ENCODE assay signal across 10 cellular contexts in genomic region chr14:91366749-91367148, GRCh38. TPM values are rescaled to one million over a fixed set of nuclear protein-coding genes. Genes with fewer than 3 reads are reported as not detected.
DNase-seq lines count a peak whose midpoint lies in the region; ATAC-seq, FAIRE-seq and TF ChIP-seq lines count a peak whose summit lies in the region.
"Had no signal": no experiment of that assay in that cellular context is flagged by ENCODE, and none has a peak within 500 bp of the region (broad histone marks: within the 10 kb centered on the region; RNA-seq: fewer than 3 reads in every experiment).

No MANE protein-coding gene starts in this region.

- H3K4me1 Mint-ChIP-seq in activated T-helper 1 cell treated with anti-CD3 and anti-CD28 coated beads, Interleukin-12 subunit alpha, Interleukin-12 subunit beta, Interleukin-2, Interleukin-4 antibody, amounts not matched to agents 30 ng/mL and 10 ng/mL and 1 ng/mL, durations not matched to agents 14 hours and 24 hours and 36 hours (ENCODE audit: low read depth), result peaks cover 72% of the 10 kb centered on the region
- H3K4me1 Mint-ChIP-seq in GM23338, result peaks cover 48% of the 10 kb centered on the region

- H2AFZ ChIP-seq in GM23338, result no peak overlapping the region
- H2AFZ ChIP-seq: parathyroid adenoma had no signal

- H3F3A ChIP-seq in GM23338 (replicated peaks; ENCODE audit: low read depth), result no peaks in the 10 kb centered on the region

- peak overlapping the region; percentile 73 for H3K4me3 Mint-ChIP-seq in activated T-helper 1 cell treated with anti-CD3 and anti-CD28 coated beads, Interleukin-12 subunit alpha, Interleukin-12 subunit beta, Interleukin-2, Interleukin-4 antibody, amounts not matched to agents 30 ng/mL and 10 ng/mL and 1 ng/mL, durations not matched to agents 14 hours and 24 hours and 36 hours
- no peak overlapping the region for H3K4me3 Mint-ChIP-seq in GM23338

- no peak for ATAC-seq in lower lobe of right lung
- ATAC-seq in HG02623 (IDR thresholded peaks at IDR 0.05; ENCODE audit: unreplicated experiment), result no peak
- ATAC-seq in GM23338, result no peak

- peaks cover 91% of the 10 kb centered on the region for H3K79me2 ChIP-seq in GM23338 (replicated peaks; ENCODE audit: insufficient read depth)

- FAIRE-seq in urothelium cell line (lab: Jason Lieb, UNC), result no peak

- TF ChIP-seq CTCF in lower lobe of right lung (IDR thresholded peaks at IDR 0.05), result no peak
- TF ChIP-seq CTCF in GM23338 (conservative IDR thresholded peaks at IDR 0.05; ENCODE audit: low read depth in 2 of 2), result no peak

- H3K4me1 ChIP-seq in BLaER1 treated with 17β-estradiol and CSF1 and Interleukin-3, amounts not matched to agents 10 nM and 100 nM, result peaks cover 95 to 100% (median 100%) of the 10 kb centered on the region in 10 experiments
- H3K4me1 ChIP-seq in lower lobe of right lung, result peaks cover 83% of the 10 kb centered on the region
- H3K4me1 ChIP-seq in GM23338 (ENCODE audit: insufficient read depth), result peaks cover 22% of the 10 kb centered on the region; the same call in 1 of the 2 replicates

- H3K27ac Mint-ChIP-seq in activated T-helper 1 cell treated with anti-CD3 and anti-CD28 coated beads, Interleukin-12 subunit alpha, Interleukin-12 subunit beta, Interleukin-2, Interleukin-4 antibody, amounts not matched to agents 30 ng/mL and 10 ng/mL and 1 ng/mL, durations not matched to agents 14 hours and 24 hours and 36 hours, result peak overlapping the region; percentile 87
- no peak overlapping the region for H3K27ac Mint-ChIP-seq in GM23338

- no peaks in the 10 kb centered on the region for H3K27me3 ChIP-seq in BLaER1 treated with 17β-estradiol and CSF1 and Interleukin-3, amounts not matched to agents 10 nM and 100 nM
- no peaks in the 10 kb centered on the region for H3K27me3 ChIP-seq in lower lobe of right lung (ENCODE audit: low read depth)
- H3K27me3 ChIP-seq in GM23338 (ENCODE audit: insufficient read depth), result no peaks in the 10 kb centered on the region

- H3K9ac ChIP-seq in BLaER1 treated with 17β-estradiol and CSF1 and Interleukin-3, amounts not matched to agents 10 nM and 100 nM, result peak overlapping the region in 7 of 11 experiments; percentile 6 to 60 (median 32); a peak in 10 of 22 replicates
- H3K9ac ChIP-seq: parathyroid adenoma had no signal

- no peaks in the 10 kb centered on the region for H3K27me3 Mint-ChIP-seq in activated T-helper 1 cell treated with anti-CD3 and anti-CD28 coated beads, Interleukin-12 subunit alpha, Interleukin-12 subunit beta, Interleukin-2, Interleukin-4 antibody, amounts not matched to agents 30 ng/mL and 10 ng/mL and 1 ng/mL, durations not matched to agents 14 hours and 24 hours and 36 hours (ENCODE audit: insufficient read depth)
- H3K27me3 Mint-ChIP-seq in GM23338 (ENCODE audit: insufficient read depth, low read depth, poor library complexity), result peaks cover 10% of the 10 kb centered on the region

- no peak for DNase-seq in activated T-helper 1 cell treated with anti-CD3 and anti-CD28 coated beads, Interleukin-12 subunit alpha, Interleukin-12 subunit beta, Interleukin-2, Interleukin-4 antibody, amounts not matched to agents 30 ng/mL and 10 ng/mL and 1 ng/mL, durations not matched to agents 14 hours and 24 hours and 36 hours (ENCODE audit: low spot score)
- no peak for DNase-seq in lower lobe of right lung
- DNase-seq in cortex of kidney (lab: John Stamatoyannopoulos, UW), result no peak
- DNase-seq in urothelium cell line (ENCODE audit: low spot score), result no peak
- no peak for DNase-seq in GM23338 (ENCODE audit: low spot score)
- DNase-seq: NCI-H82 had no signal

- H3K9me3 Mint-ChIP-seq in activated T-helper 1 cell treated with anti-CD3 and anti-CD28 coated beads, Interleukin-12 subunit alpha, Interleukin-12 subunit beta, Interleukin-2, Interleukin-4 antibody, amounts not matched to agents 30 ng/mL and 10 ng/mL and 1 ng/mL, durations not matched to agents 14 hours and 24 hours and 36 hours, result no peaks in the 10 kb centered on the region
- H3K9me3 Mint-ChIP-seq in GM23338, result no peaks in the 10 kb centered on the region

- H3K4me2 ChIP-seq in BLaER1 treated with 17β-estradiol and CSF1 and Interleukin-3, amounts not matched to agents 10 nM and 100 nM, result peak overlapping the region; percentile 66 to 92 (median 87)
- no peak overlapping the region for H3K4me2 ChIP-seq in GM23338

- H4K20me1 ChIP-seq in BLaER1 treated with 17β-estradiol and CSF1 and Interleukin-3, amounts not matched to agents 10 nM and 100 nM, result peaks cover 0 to 85% (median 51%) of the 10 kb centered on the region in 11 experiments; a peak in 18 of 22 replicates
- peaks cover 22% of the 10 kb centered on the region for H4K20me1 ChIP-seq in GM23338 (replicated peaks; ENCODE audit: insufficient read depth)

- no peaks in the 10 kb centered on the region for H3K9me2 ChIP-seq in GM23338 (ENCODE audit: insufficient read depth)

- intact Hi-C loops in activated T-helper 1 cell treated with anti-CD3 and anti-CD28 coated beads, Interleukin-12 subunit alpha, Interleukin-12 subunit beta, Interleukin-2, Interleukin-4 antibody, amounts not matched to agents 30 ng/mL and 10 ng/mL and 1 ng/mL, durations not matched to agents 14 hours and 24 hours and 36 hours (cut with micrococcal nuclease), result loop anchor here (1.0 kb wide), 1 partner anchor 15 kb away; no protein-coding TSS in a partner anchor
- intact Hi-C loops in lower lobe of right lung (cut with DNase I), result no loop called here

- no peaks in the 10 kb centered on the region for H3K9me3 ChIP-seq in BLaER1 treated with 17β-estradiol and CSF1 and Interleukin-3, amounts not matched to agents 10 nM and 100 nM (replicated peaks in 1 of 11)
- H3K9me3 ChIP-seq in lower lobe of right lung, result no peaks in the 10 kb centered on the region

- H3K36me3 ChIP-seq in BLaER1 treated with 17β-estradiol and CSF1 and Interleukin-3, amounts not matched to agents 10 nM and 100 nM, result no peaks in the 10 kb centered on the region
- H3K36me3 ChIP-seq in lower lobe of right lung, result no peaks in the 10 kb centered on the region
- no peaks in the 10 kb centered on the region for H3K36me3 ChIP-seq in GM23338 (ENCODE audit: insufficient read depth)

- H3K36me3 Mint-ChIP-seq in activated T-helper 1 cell treated with anti-CD3 and anti-CD28 coated beads, Interleukin-12 subunit alpha, Interleukin-12 subunit beta, Interleukin-2, Interleukin-4 antibody, amounts not matched to agents 30 ng/mL and 10 ng/mL and 1 ng/mL, durations not matched to agents 14 hours and 24 hours and 36 hours (ENCODE audit: low read depth), result peaks cover 2% of the 10 kb centered on the region
- H3K36me3 Mint-ChIP-seq in GM23338 (ENCODE audit: low read depth), result no peaks in the 10 kb centered on the region

- H3K27ac ChIP-seq in BLaER1 treated with 17β-estradiol and CSF1 and Interleukin-3, amounts not matched to agents 10 nM and 100 nM, result peak overlapping the region in 8 of 11 experiments; percentile 2 to 66 (median 34); a peak in 10 of 22 replicates
- H3K27ac ChIP-seq in lower lobe of right lung (peak overlapping the region; percentile 81), GM23338 (ENCODE audit: low read depth) (no peak overlapping the region)
- H3K27ac ChIP-seq: parathyroid adenoma had no signal

- peak overlapping the region in 1 of 10 experiments; percentile 5; a peak in 1 of 20 replicates for H3K4me3 ChIP-seq in BLaER1 treated with 17β-estradiol and CSF1 and Interleukin-3, amounts not matched to agents 10 nM and 100 nM
- H3K4me3 ChIP-seq in GM08714 (ENCODE audit: low read length), result peak overlapping the region; percentile 6; the same call in 1 of the 2 replicates
- H3K4me3 ChIP-seq in lower lobe of right lung, result peak overlapping the region; percentile 9
- H3K4me3 ChIP-seq in GM23338, result no peak overlapping the region

TF ChIP-seq in GM23338, 12 proteins besides CTCF, POLR2A, EP300 and RAD21 (continues in another document):
- no peak for TF ChIP-seq EZH2 (IDR thresholded peaks at IDR 0.05; ENCODE audit: low read depth, unreplicated experiment)
- no peak for TF ChIP-seq POLR2AphosphoS5 (IDR thresholded peaks at IDR 0.05; ENCODE audit: low read depth)
- no peak for TF ChIP-seq STAT1 (IDR thresholded peaks at IDR 0.05; ENCODE audit: unreplicated experiment)
- no peak for TF ChIP-seq EZH2phosphoT487 (IDR thresholded peaks at IDR 0.05; ENCODE audit: unreplicated experiment)
- TF ChIP-seq ZNF114 (CRISPR knock-in tag; IDR thresholded peaks at IDR 0.05), result no peak
- TF ChIP-seq JUNB (IDR thresholded peaks at IDR 0.05; ENCODE audit: unreplicated experiment), result no peak
- no peak for TF ChIP-seq ZNF331 (CRISPR knock-in tag; IDR thresholded peaks at IDR 0.05; ENCODE audit: low read depth)
- TF ChIP-seq ETS1 (IDR thresholded peaks at IDR 0.05), result no peak
- TF ChIP-seq NANOG (IDR thresholded peaks at IDR 0.05; ENCODE audit: borderline replicate concordance), result no peak

RNA-seq across cellular contexts. Expression of gene CCDC88C, which starts 50.9 kb away (rescaled TPM):
- total RNA-seq in activated T-helper 1 cell treated with anti-CD3 and anti-CD28 coated beads, Interleukin-12 subunit alpha, Interleukin-12 subunit beta, Interleukin-2, Interleukin-4 antibody, amounts not matched to agents 30 ng/mL and 10 ng/mL and 1 ng/mL, durations not matched to agents 14 hours and 24 hours and 36 hours, result 85.9 and 91.7 TPM in 2 replicates
- 45.8 TPM for total RNA-seq in lower lobe of right lung
- total RNA-seq in GM23338 (2014; rRNA removed; shearing (Covaris generic)), result 42.1 and 60.7 TPM in 2 replicates
- polyA plus RNA-seq in GM23338 (2016; fragmentation: Nextera tagmentation; extraction: Ambion mirVana), result 20.8 and 23.6 TPM in 2 replicates
